26 cellular contexts compared by ENCODE assay signal in genomic region chr3:128560768-128561167, GRCh38.
"Had no signal": no experiment of that assay in that cellular context is flagged by ENCODE, and none has a peak within 500 bp of the region (broad histone marks: within the 10 kb centered on the region; RNA-seq: fewer than 3 reads in every experiment).

No MANE protein-coding gene starts in this region.

- H3K9ac ChIP-seq: parathyroid adenoma had no signal

- H3K9me3 ChIP-seq: left ventricle myocardium inferior, mucosa of descending colon, right atrium auricular region, right lobe of liver, tibial nerve, vagina had no signal

- H3K4me1 Mint-ChIP-seq: immature natural killer cell, memory B cell had no signal

- H3K79me2 ChIP-seq: parathyroid adenoma had no signal

- H3K27ac ChIP-seq: heart left ventricle, left ventricle myocardium inferior, parathyroid adenoma, right atrium auricular region, right lobe of liver, skin epidermis, tibial nerve, vagina had no signal

- H3K4me3 Mint-ChIP-seq: immature natural killer cell; memory B cell; naive thymus-derived CD4-positive, alpha-beta T cell; natural killer cell treated with Interleukin-12 subunit alpha and Interleukin-12 subunit beta and Interleukin-15 and Interleukin-18, amount 100 ng/mL, for 72 hours; stimulated activated effector memory CD8-positive, alpha-beta T cell treated with anti-CD3 and anti-CD28 coated beads, Interleukin-12 subunit alpha, Interleukin-12 subunit beta, amount 100 ng/mL, for 72 hours; stimulated activated naive CD8-positive, alpha-beta T cell treated with anti-CD3 and anti-CD28 coated beads, Interleukin-15, Interleukin-2, amounts not matched to agents 100 ng/mL and 50 ng/mL, for 24 hours; type B pancreatic cell had no signal

- H3K4me3 ChIP-seq: heart left ventricle, left ventricle myocardium inferior, mucosa of descending colon, right atrium auricular region, right lobe of liver, skin epidermis, tibial nerve, vagina had no signal

- H3K36me3 Mint-ChIP-seq: memory B cell; natural killer cell treated with Interleukin-12 subunit alpha and Interleukin-12 subunit beta and Interleukin-15 and Interleukin-18, amount 100 ng/mL, for 72 hours; stimulated activated effector memory CD8-positive, alpha-beta T cell treated with anti-CD3 and anti-CD28 coated beads, Interleukin-12 subunit alpha, Interleukin-12 subunit beta, amount 100 ng/mL, for 72 hours; type B pancreatic cell had no signal

- H3K36me3 ChIP-seq: heart left ventricle, left ventricle myocardium inferior, right atrium auricular region, right lobe of liver, tibial nerve, vagina had no signal

- H3K9me3 Mint-ChIP-seq: natural killer cell treated with Interleukin-12 subunit alpha and Interleukin-12 subunit beta and Interleukin-15 and Interleukin-18, amount 100 ng/mL, for 72 hours; stimulated activated effector memory CD8-positive, alpha-beta T cell treated with anti-CD3 and anti-CD28 coated beads, Interleukin-12 subunit alpha, Interleukin-12 subunit beta, amount 100 ng/mL, for 72 hours; stimulated activated naive CD8-positive, alpha-beta T cell treated with anti-CD3 and anti-CD28 coated beads, Interleukin-15, Interleukin-2, amounts not matched to agents 100 ng/mL and 50 ng/mL, for 24 hours; type B pancreatic cell had no signal

- H3K27ac Mint-ChIP-seq: immature natural killer cell; memory B cell; naive thymus-derived CD4-positive, alpha-beta T cell; natural killer cell treated with Interleukin-12 subunit alpha and Interleukin-12 subunit beta and Interleukin-15 and Interleukin-18, amount 100 ng/mL, for 72 hours; progenitor cell of endocrine pancreas; stimulated activated effector memory CD8-positive, alpha-beta T cell treated with anti-CD3 and anti-CD28 coated beads, Interleukin-12 subunit alpha, Interleukin-12 subunit beta, amount 100 ng/mL, for 72 hours; stimulated activated naive CD8-positive, alpha-beta T cell treated with anti-CD3 and anti-CD28 coated beads, Interleukin-15, Interleukin-2, amounts not matched to agents 100 ng/mL and 50 ng/mL, for 24 hours; type B pancreatic cell had no signal

- H3K4me1 ChIP-seq: parathyroid adenoma, right lobe of liver had no signal

- H3K27me3 ChIP-seq: right atrium auricular region, right lobe of liver had no signal

- DNase-seq: hypothalamus; immature natural killer cell; left ventricle myocardium inferior; midbrain; mucosa of descending colon; naive thymus-derived CD4-positive, alpha-beta T cell; nucleus accumbens; right lobe of liver; stimulated activated CD4-positive, alpha-beta T cell treated with anti-CD3 and anti-CD28 coated beads, Interleukin-12 subunit alpha, Interleukin-12 subunit beta, amount 100 ng/mL, for 4 hours; stimulated activated CD4-positive, alpha-beta T cell treated with anti-CD3 and anti-CD28 coated beads, Interleukin-15, amount 100 ng/mL, for 24 hours; stimulated activated CD4-positive, alpha-beta T cell treated with anti-CD3 and anti-CD28 coated beads, Interleukin-2, amount 100 ng/mL, for 24 hours; stimulated activated CD4-positive, alpha-beta T cell treated with anti-CD3 and anti-CD28 coated beads, Interleukin-4, amount 100 ng/mL, for 1 hour; stimulated activated naive CD4-positive, alpha-beta T cell; substantia nigra had no signal

- H2AFZ ChIP-seq: parathyroid adenoma had no signal
